Comparison of ENCODE assay signal across 8 cellular contexts in genomic region chr17:39164675-39165143, GRCh38. TPM values are rescaled to one million over a fixed set of nuclear protein-coding genes. Genes with fewer than 3 reads are reported as not detected.
DNase-seq lines count a peak whose midpoint lies in the region; ATAC-seq and TF ChIP-seq lines count a peak whose summit lies in the region.

No MANE protein-coding gene starts in this region.

- peak overlapping the region; percentile 82 for H3K4me3 Mint-ChIP-seq in progenitor cell of endocrine pancreas (ENCODE audit: low read depth)

- H3K9me3 ChIP-seq in upper lobe of right lung, result no peaks in the 10 kb centered on the region

- H3K4me1 ChIP-seq in upper lobe of right lung, result peaks cover 13% of the 10 kb centered on the region

- intact Hi-C loops in left ventricle myocardium superior (cut with micrococcal nuclease) (no loop called here), upper lobe of right lung (cut with DNase I) (no loop called here)

- H3K27me3 ChIP-seq in upper lobe of right lung, result no peaks in the 10 kb centered on the region

- DNase-seq in C1 segment of cervical spinal cord (lab: John Stamatoyannopoulos, UW) (peak in 12 of 14 donors; percentile 26 to 76 (median 62)), T follicular helper cell (ENCODE audit: low read depth) (peak; percentile 59), amniotic epithelial cell (ENCODE audit: low read depth) (peak; percentile 93), left ventricle myocardium superior (peak; percentile 93), progenitor cell of endocrine pancreas (ENCODE audit: low spot score, unreplicated experiment) (peak; percentile 60), upper lobe of right lung (peak; percentile 90)

- peak; percentile 87 for ATAC-seq in GM19463 (IDR thresholded peaks at IDR 0.05; ENCODE audit: unreplicated experiment)
- peak; percentile 94 for ATAC-seq in left ventricle myocardium superior
- peak; percentile 93 for ATAC-seq in upper lobe of right lung

- H3K4me1 Mint-ChIP-seq in progenitor cell of endocrine pancreas (ENCODE audit: low read depth), result peaks cover 10% of the 10 kb centered on the region

- H3K36me3 Mint-ChIP-seq in progenitor cell of endocrine pancreas (ENCODE audit: insufficient read depth), result no peaks in the 10 kb centered on the region

- H3K4me3 ChIP-seq in upper lobe of right lung, result peak overlapping the region; percentile 59

- peak overlapping the region; percentile 43 for H3K27ac Mint-ChIP-seq in progenitor cell of endocrine pancreas

- H3K9me3 Mint-ChIP-seq in progenitor cell of endocrine pancreas (ENCODE audit: low read depth), result no peaks in the 10 kb centered on the region

- H3K36me3 ChIP-seq in upper lobe of right lung, result no peaks in the 10 kb centered on the region

- no peak overlapping the region for H3K27ac ChIP-seq in upper lobe of right lung

- peaks cover 35% of the 10 kb centered on the region for H3K27me3 Mint-ChIP-seq in progenitor cell of endocrine pancreas

- TF ChIP-seq CTCF in LNCAP (IDR thresholded peaks at IDR 0.05) (peak; percentile 80), progenitor cell of endocrine pancreas (IDR thresholded peaks at IDR 0.05; ENCODE audit: unreplicated experiment) (peak; percentile 79), upper lobe of right lung (IDR thresholded peaks at IDR 0.05) (peak; percentile 75)

RNA-seq across cellular contexts. Expression of gene ARL5C, which starts 1.3 kb away (rescaled TPM):
- total RNA-seq in left ventricle myocardium superior (not detected), progenitor cell of endocrine pancreas (not detected in 2 replicates), upper lobe of right lung (not detected)

RNA-seq across cellular contexts. Expression of gene PLXDC1, which starts 13.3 kb away (rescaled TPM):
- total RNA-seq in left ventricle myocardium superior (15.8 TPM), progenitor cell of endocrine pancreas (2.3 and 3.7 TPM in 2 replicates), upper lobe of right lung (14.4 TPM)

RNA-seq across cellular contexts. Expression of gene CACNB1, which starts 32.8 kb away (rescaled TPM):
- 5.7 TPM for total RNA-seq in left ventricle myocardium superior
- 11.3 and 13.8 TPM in 2 replicates for total RNA-seq in progenitor cell of endocrine pancreas
- total RNA-seq in upper lobe of right lung, result 27.5 TPM

RNA-seq across cellular contexts. Expression of gene RPL19, which starts 35.4 kb away (rescaled TPM):
- total RNA-seq in left ventricle myocardium superior, result 992 TPM
- 1,229 and 1,297 TPM in 2 replicates for total RNA-seq in progenitor cell of endocrine pancreas
- 1,449 TPM for total RNA-seq in upper lobe of right lung
